ENCODE assay signal across 17 cellular contexts in genomic region chr7:139706837-139707236, GRCh38.
DNase-seq lines count a peak whose midpoint lies in the region; TF ChIP-seq lines count a peak whose summit lies in the region.
"Had no signal": no experiment of that assay in that cellular context is flagged by ENCODE, and none has a peak within 500 bp of the region (broad histone marks: within the 10 kb centered on the region; RNA-seq: fewer than 3 reads in every experiment).

No MANE protein-coding gene starts in this region.

- H3K23ac ChIP-seq in neuronal stem cell (ENCODE audit: low read depth, low read length, poor library complexity) = no peak overlapping the region

- H3K27ac ChIP-seq in RWPE1 = peak overlapping the region; percentile 41
- no peak overlapping the region for H3K27ac ChIP-seq in neuronal stem cell (replicated peaks; ENCODE audit: low read length)
- H3K27ac ChIP-seq in transverse colon = no peak overlapping the region
- H3K27ac ChIP-seq: C4-2B had no signal

- H3K36me3 Mint-ChIP-seq in Caco-2 (ENCODE audit: insufficient read depth, unreplicated experiment) = peaks cover 8% of the 10 kb centered on the region

- H2BK15ac ChIP-seq in neuronal stem cell (ENCODE audit: low read length) = no peak overlapping the region

- POLR2A ChIA-PET in Caco-2 (lab: Charles Lee) = no interaction called here
- POLR2A ChIA-PET in RWPE1 (lab: Yijun Ruan, JAX; ENCODE audit: low non-redundant PET) = no interaction called here

- H3K4me3 Mint-ChIP-seq in Caco-2 (ENCODE audit: unreplicated experiment) = no peak overlapping the region

- H4K8ac ChIP-seq in neuronal stem cell (ENCODE audit: low read depth, low read length) = no peak overlapping the region

- no peak for TF ChIP-seq EP300 in transverse colon (IDR thresholded peaks at IDR 0.05; ENCODE audit: low read depth)

- no peak overlapping the region for H3K9ac ChIP-seq in neuronal stem cell (ENCODE audit: low read depth, low read length, poor library complexity)

- H3K4me1 ChIP-seq in Caco-2 (no peaks in the 10 kb centered on the region), neuronal stem cell (ENCODE audit: control insufficient read depth in 2 of 2, insufficient read depth in 1 of 2, low read depth in 1 of 2, low read length in 2 of 2) (peaks cover 0 to 6% of the 10 kb centered on the region in 2 donors), transverse colon (peaks cover 0 to 11% (median 5%) of the 10 kb centered on the region in 4 donors)

- H3K9me3 Mint-ChIP-seq in Caco-2 (ENCODE audit: unreplicated experiment) = no peaks in the 10 kb centered on the region

- CTCF ChIA-PET in Caco-2 (lab: Charles Lee) = no interaction called here
- CTCF ChIA-PET in RWPE1 (lab: Yijun Ruan, JAX) = no interaction called here

- H2BK120ac ChIP-seq in neuronal stem cell (ENCODE audit: low read depth, low read length) = no peak overlapping the region

- intact Hi-C loops in Caco-2 (cut with micrococcal nuclease; ENCODE audit: unreplicated experiment) = no loop called here
- intact Hi-C loops in transverse colon (cut with DNase I; ENCODE audit: low total_unique reads) = loop anchor here (10.0 kb wide), 1 partner anchor 68 kb away; the partner anchor contains the start of gene HIPK2

- no peak overlapping the region for H3K14ac ChIP-seq in neuronal stem cell (ENCODE audit: low read length)

- no CpG with 5 or more reads among the region's 9 CpGs for WGBS in neuronal stem cell (ENCODE audit: extremely low coverage in 2 of 2, insufficient read length in 2 of 2, insufficient replicate concordance in 1 of 2), 2 donors
- 79% methylated on average over 9 of the region's 9 CpGs; no CpG with 5 or more reads in 1 of the 2 donors for WGBS in transverse colon (ENCODE audit: low coverage in 1 of 2), 2 donors

- DNase-seq in Caco-2 (no peak), RWPE1 (ENCODE audit: low spot score) (no peak), neuronal stem cell (ENCODE audit: low spot score) (no peak), transverse colon (peak; percentile 5), foreskin melanocyte (no peak), midbrain (lab: John Stamatoyannopoulos, UW) (no peak), GM10266 (ENCODE audit: extremely low spot score) (no peak)
- DNase-seq: COR-L47; DMS153; IMR-90; Kasumi-1; MM.1S; NCI-H1105; NCI-H1694 treated with DMSO at 0.1 percent for 48 hours; NK-92 treated with Interleukin-12 subunit alpha and Interleukin-12 subunit beta, amount 100 ng/mL, for 24 hours; SIG-M5 had no signal

- no peak for TF ChIP-seq POLR2A in transverse colon (IDR thresholded peaks at IDR 0.05)

- TF ChIP-seq CTCF in Caco-2 (IDR thresholded peaks at IDR 0.05; ENCODE audit: insufficient read depth in 1 of 2, low read depth in 1 of 2, low read length in 1 of 2, severe bottlenecking in 1 of 2, unreplicated experiment in 1 of 2) = no peak
- TF ChIP-seq CTCF in RWPE1 (conservative IDR thresholded peaks at IDR 0.05; ENCODE audit: low read depth) = no peak
- no peak for TF ChIP-seq CTCF in transverse colon (IDR thresholded peaks at IDR 0.05)
- no peak for TF ChIP-seq CTCF in GM10266 (IDR thresholded peaks at IDR 0.05; ENCODE audit: control insufficient read depth, insufficient read depth, low read depth, missing control alignments)

- H3K4ac ChIP-seq in neuronal stem cell (ENCODE audit: low read length) = no peak overlapping the region

- H4K91ac ChIP-seq in neuronal stem cell (ENCODE audit: low read depth, low read length, poor library complexity) = no peak overlapping the region

- in situ Hi-C loops in transverse colon (cut with MboI; ENCODE audit: low pct_ligation_motif_present in 1 of 4, low pct_unique_long_range_greater_than_20kb in 1 of 4, low sequenced_read_pairs in 3 of 4) = no loop called here

- BruUV-seq in Caco-2 (replicated peaks; lab: Mats Ljungman, UMichigan) = no TSS peak

- H3K4me1 Mint-ChIP-seq in Caco-2 (ENCODE audit: low read depth, unreplicated experiment) = no peaks in the 10 kb centered on the region

- H3K36me3 ChIP-seq in Caco-2 (ENCODE audit: control insufficient read depth, insufficient read depth, low read length) = no peaks in the 10 kb centered on the region; the same call in 1 of the 2 replicates
- peaks cover 2 to 53% of the 10 kb centered on the region in 2 donors for H3K36me3 ChIP-seq in neuronal stem cell (replicated peaks in 1 of 2; ENCODE audit: control insufficient read depth in 2 of 2, insufficient read depth in 2 of 2, low read length in 2 of 2)
- no peaks in the 10 kb centered on the region for H3K36me3 ChIP-seq in transverse colon

- no peak overlapping the region for H3K4me2 ChIP-seq in neuronal stem cell (ENCODE audit: insufficient read depth, low read length, poor library complexity, severe bottlenecking)

- no peak overlapping the region for H2AFZ ChIP-seq in neuronal stem cell (ENCODE audit: low read length)

- H2BK5ac ChIP-seq in neuronal stem cell (ENCODE audit: low read length) = no peak overlapping the region

- H3K27me3 ChIP-seq in Caco-2 (replicated peaks; ENCODE audit: control insufficient read depth, insufficient read depth, low read length) = no peaks in the 10 kb centered on the region
- H3K27me3 ChIP-seq in neuronal stem cell (ENCODE audit: control insufficient read depth in 3 of 3, insufficient read depth in 3 of 3, low read depth in 1 of 3, low read length in 3 of 3) = no peaks in the 10 kb centered on the region
- H3K27me3 ChIP-seq in transverse colon = no peaks in the 10 kb centered on the region

- H2AK5ac ChIP-seq in neuronal stem cell (ENCODE audit: low read depth, low read length) = no peak overlapping the region

- H2BK12ac ChIP-seq in neuronal stem cell (ENCODE audit: low read length) = no peak overlapping the region

- peak overlapping the region; percentile 46 for H3K18ac ChIP-seq in neuronal stem cell (ENCODE audit: low read length)

- H3K9me3 ChIP-seq in Caco-2 = no peaks in the 10 kb centered on the region
- H3K9me3 ChIP-seq in neuronal stem cell (replicated peaks in 1 of 2; ENCODE audit: control insufficient read depth in 2 of 2, insufficient read depth in 1 of 2, low read depth in 1 of 2, low read length in 2 of 2) = no peaks in the 10 kb centered on the region
- no peaks in the 10 kb centered on the region for H3K9me3 ChIP-seq in transverse colon

- H3K4me3 ChIP-seq in Caco-2 (ENCODE audit: low read depth, low read length) = no peak overlapping the region
- H3K4me3 ChIP-seq in neuronal stem cell (ENCODE audit: low read length in 2 of 2) = no peak overlapping the region
- no peak overlapping the region for H3K4me3 ChIP-seq in transverse colon

- peak overlapping the region; percentile 43 for H3K27ac Mint-ChIP-seq in Caco-2 (ENCODE audit: unreplicated experiment)

- no peaks in the 10 kb centered on the region for H3K27me3 Mint-ChIP-seq in Caco-2 (ENCODE audit: insufficient read depth, unreplicated experiment)

- H3K79me1 ChIP-seq in neuronal stem cell (ENCODE audit: low read depth, low read length) = peaks cover 9% of the 10 kb centered on the region
